20 cellular contexts compared by ENCODE assay signal in the genomic region with DNA sequence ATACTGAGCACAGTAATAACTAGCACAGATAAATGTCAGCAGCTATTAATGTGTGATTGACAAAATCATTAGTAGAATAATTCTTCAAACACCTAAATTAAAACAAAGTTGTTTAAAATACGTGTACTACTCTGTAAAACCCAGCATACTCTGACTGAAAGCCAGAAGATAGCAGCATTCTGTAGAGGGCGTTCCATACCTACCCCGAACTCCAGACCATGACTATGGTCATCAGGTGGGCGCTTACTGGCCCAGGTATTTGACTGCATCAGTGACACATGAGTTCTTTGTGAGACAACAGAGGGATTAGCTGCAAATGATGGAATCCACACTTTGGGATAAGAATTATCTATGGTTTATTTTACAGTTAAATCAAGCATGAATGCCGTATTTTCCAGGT.
DNase-seq lines count a peak whose midpoint lies in the region; ATAC-seq, FAIRE-seq and TF ChIP-seq lines count a peak whose summit lies in the region.
"Had no signal": no experiment of that assay in that cellular context is flagged by ENCODE, and none has a peak within 500 bp of the region (broad histone marks: within the 10 kb centered on the region; RNA-seq: fewer than 3 reads in every experiment).

No MANE protein-coding gene starts in this region.

- in situ Hi-C loops in K562 (cut with MboI) = no loop called here

- FAIRE-seq in K562 (lab: Jason Lieb, UNC) = peak; percentile 52
- FAIRE-seq: A204.1, G401.6, GM12891, GM19239 had no signal

- TF ChIP-seq RAD21 in HCT116 (IDR thresholded peaks at IDR 0.05; ENCODE audit: low read depth) (peak; percentile 13; the same call in 1 of the 2 replicates), K562 (CRISPR knock-in tag; conservative IDR thresholded peaks at IDR 0.05 in 1 of 2, IDR thresholded peaks at IDR 0.05 in 1 of 2) (peak in 1 of 2 experiments; percentile 53; a peak in 2 of 4 replicates)

- H2AFZ ChIP-seq in HCT116 (ENCODE audit: low read depth, low read length, poor library complexity, severe bottlenecking) (no peak overlapping the region), K562 (ENCODE audit: low read depth, low read length) (peak overlapping the region; percentile 77)

- no peak overlapping the region for H3K9ac ChIP-seq in HCT116 (ENCODE audit: low read length)
- no peak overlapping the region for H3K9ac ChIP-seq in K562 (ENCODE audit: insufficient read depth in 1 of 2, low read depth in 2 of 2, low read length in 2 of 2)
- H3K9ac ChIP-seq: BLaER1 had no signal

- TF ChIP-seq CTCF in HCT116 (IDR thresholded peaks at IDR 0.05 in 2 of 3, conservative IDR thresholded peaks at IDR 0.05 in 1 of 3; ENCODE audit: borderline replicate concordance in 1 of 3, insufficient read depth in 1 of 3, low read depth in 2 of 3, low read length in 2 of 3) = no peak
- peak in 1 of 3 experiments; percentile 15; a peak in 2 of 6 replicates for TF ChIP-seq CTCF in K562 (IDR thresholded peaks at IDR 0.05 in 2 of 3, conservative IDR thresholded peaks at IDR 0.05 in 1 of 3; ENCODE audit: insufficient read depth in 2 of 3, low read depth in 1 of 3, low read length in 3 of 3)

- no peak for DNase-seq in HCT116 (ENCODE audit: low read depth, low spot score)
- peak in 2 of 4 experiments; percentile 4 to 37 for DNase-seq in K562 (ENCODE audit: extremely low read depth in 1 of 4, low spot score in 3 of 4)
- no peak for DNase-seq in midbrain (lab: John Stamatoyannopoulos, UW)
- DNase-seq: 8988T; ACHN; BE2C; C1 segment of cervical spinal cord; CD4-positive, alpha-beta memory T cell; CD4-positive, CD25-positive, alpha-beta regulatory T cell; CD8-positive, alpha-beta memory T cell; COR-L47; DMS79 treated with DMSO at 0.1 percent for 48 hours; GF-D8 had no signal

- peaks cover 17% of the 10 kb centered on the region for H3K27me3 ChIP-seq in HCT116 (ENCODE audit: insufficient read depth, low read length)
- no peaks in the 10 kb centered on the region for H3K27me3 ChIP-seq in K562 (ENCODE audit: control insufficient read depth in 2 of 2, insufficient read depth in 2 of 2, low read length in 2 of 2)
- H3K27me3 ChIP-seq: BE2C, BLaER1 had no signal

- RAD21 ChIA-PET in HCT116 (lab: Charles Lee; ENCODE audit: low non-redundant PET in 1 of 2, low total read pairs in 2 of 2, uncharacterized antibody in 2 of 2, unreplicated experiment in 2 of 2) = no interaction called here

- H3K79me2 ChIP-seq in HCT116 (ENCODE audit: insufficient read depth, low read length) (no peaks in the 10 kb centered on the region), K562 (ENCODE audit: control insufficient read depth, insufficient read depth, low read length) (no peaks in the 10 kb centered on the region)

- H3K4me1 ChIP-seq in HCT116 (ENCODE audit: control insufficient read depth in 1 of 2, insufficient read depth in 2 of 2, low read length in 2 of 2) (no peaks in the 10 kb centered on the region), K562 (replicated peaks in 1 of 2; ENCODE audit: control insufficient read depth in 2 of 2, insufficient read depth in 2 of 2, low read length in 2 of 2) (peaks cover 15 to 72% of the 10 kb centered on the region in 2 experiments)
- H3K4me1 ChIP-seq: BE2C had no signal

- no peak for ATAC-seq in HCT116
- peak; percentile 72 for ATAC-seq in K562
- ATAC-seq in GM19351 (IDR thresholded peaks at IDR 0.05; ENCODE audit: unreplicated experiment) = no peak
- ATAC-seq in GM21825 (IDR thresholded peaks at IDR 0.05; ENCODE audit: unreplicated experiment) = no peak

- TF ChIP-seq EP300 in K562 (IDR thresholded peaks at IDR 0.05; ENCODE audit: low read length) = no peak

- intact Hi-C loops in HCT116 (cut with micrococcal nuclease) = no loop called here
- intact Hi-C loops in K562 (cut with micrococcal nuclease) = loop anchor here (1.0 kb wide), 1 partner anchor 31 kb away; no protein-coding TSS in a partner anchor

- CTCF ChIA-PET in HCT116 (lab: Charles Lee) = no interaction called here
- CTCF ChIA-PET in K562 (lab: Yijun Ruan, JAX; ENCODE audit: low intra/inter-chr PET ratio) = no interaction called here

- no peaks in the 10 kb centered on the region for H3K9me1 ChIP-seq in K562 (ENCODE audit: control insufficient read depth, insufficient read depth, low read length)

- H3K9me3 ChIP-seq in HCT116 (ENCODE audit: control insufficient read depth in 1 of 2, insufficient read depth in 1 of 2, low read depth in 1 of 2, low read length in 2 of 2) = no peaks in the 10 kb centered on the region
- no peaks in the 10 kb centered on the region for H3K9me3 ChIP-seq in K562 (replicated peaks; ENCODE audit: control insufficient read depth, insufficient read depth, low read depth, low read length)
- H3K9me3 ChIP-seq: BE2C had no signal

- no peaks in the 10 kb centered on the region for H3K9me2 ChIP-seq in HCT116 (ENCODE audit: insufficient read depth)

- no TSS peak for BruUV-seq in HCT116 (replicated peaks; lab: Mats Ljungman, UMichigan)
- BruUV-seq in K562 (replicated peaks; lab: Mats Ljungman, UMichigan) = no TSS peak

- no peak overlapping the region for H3K4me3 ChIP-seq in HCT116 (replicated peaks in 1 of 2; ENCODE audit: low read depth in 1 of 2, low read length in 2 of 2)
- no peak overlapping the region for H3K4me3 ChIP-seq in K562
- H3K4me3 ChIP-seq: BLaER1 had no signal

- POLR2A ChIA-PET in HCT116 (lab: Charles Lee) (no interaction called here), K562 (lab: Yijun Ruan, JAX) (interaction anchor here (3.2 kb wide), 1 partner anchor 10 kb away, joined by 16 read pairs; no protein-coding TSS in a partner anchor)

- 26% methylated on average over 5 of the region's 5 CpGs for WGBS in K562 (ENCODE audit: insufficient coverage, low coverage, missing lambda C conversion rate)

- TF ChIP-seq POLR2A in HCT116 (IDR thresholded peaks at IDR 0.05; ENCODE audit: borderline replicate concordance, extremely low read depth, insufficient read depth, insufficient read length) (no peak), K562 (conservative IDR thresholded peaks at IDR 0.05) (no peak)

- H3K27ac ChIP-seq in HCT116 (ENCODE audit: low read depth, low read length) (no peak overlapping the region), K562 (ENCODE audit: extremely low read depth, low read depth, low read length) (no peak overlapping the region)
- H3K27ac ChIP-seq: BLaER1 had no signal

- H3K36me3 ChIP-seq in HCT116 (ENCODE audit: control insufficient read depth in 1 of 2, insufficient read depth in 2 of 2, low read length in 2 of 2) = no peaks in the 10 kb centered on the region
- no peaks in the 10 kb centered on the region for H3K36me3 ChIP-seq in K562 (ENCODE audit: control insufficient read depth, insufficient read depth, low read length)
- H3K36me3 ChIP-seq: BE2C, BLaER1 had no signal

- H4K20me1 ChIP-seq in HCT116 (ENCODE audit: insufficient read depth) = no peaks in the 10 kb centered on the region
- no peaks in the 10 kb centered on the region for H4K20me1 ChIP-seq in K562 (replicated peaks; ENCODE audit: control insufficient read depth, insufficient read depth, low read length)
- H4K20me1 ChIP-seq: BLaER1 had no signal

- H3K4me2 ChIP-seq in HCT116 (ENCODE audit: low read length) (no peak overlapping the region), K562 (ENCODE audit: insufficient read depth, low read length) (no peak overlapping the region)
- H3K4me2 ChIP-seq: BLaER1 had no signal

TF ChIP-seq in HCT116, 20 proteins besides CTCF, POLR2A, EP300 and RAD21:
- TF ChIP-seq EZH2 (IDR thresholded peaks at IDR 0.05) (no peak), JUND (IDR thresholded peaks at IDR 0.05) (no peak)

TF ChIP-seq in K562, 482 proteins besides CTCF, POLR2A, EP300 and RAD21:
- no peak for TF ChIP-seq TSC22D4 (tag; IDR thresholded peaks at IDR 0.05)
- TF ChIP-seq NR2F6 (CRISPR knock-in tag; IDR thresholded peaks at IDR 0.05) = no peak
- 0 out of 2 replicates have a peak, but pooled peaks have one; percentile 23 for TF ChIP-seq HSF4 (CRISPR knock-in tag; IDR thresholded peaks at IDR 0.05; ENCODE audit: borderline replicate concordance)
- TF ChIP-seq HBP1 (CRISPR knock-in tag; IDR thresholded peaks at IDR 0.05) = no peak
- TF ChIP-seq CBX2 (IDR thresholded peaks at IDR 0.05; ENCODE audit: insufficient read depth, low read length, poor library complexity, severe bottlenecking) = no peak
